ENCODE assay signal across 8 cellular contexts in genomic region chr2:37084797-37085196, GRCh38. TPM values are rescaled to one million over a fixed set of nuclear protein-coding genes. Genes with fewer than 3 reads are reported as not detected.
DNase-seq lines count a peak whose midpoint lies in the region; ATAC-seq, FAIRE-seq and TF ChIP-seq lines count a peak whose summit lies in the region.

No MANE protein-coding gene starts in this region.

- H3F3A ChIP-seq in SK-N-SH (replicated peaks; ENCODE audit: insufficient read depth): peaks cover 4% of the 10 kb centered on the region

- BruUV-seq in GM12878 (replicated peaks; lab: Mats Ljungman, UMichigan): TSS peak; percentile 80

- POLR2A ChIA-PET in SK-N-SH (lab: Yijun Ruan, JAX): no interaction called here
- POLR2A ChIA-PET in GM12878 (lab: Charles Lee): interaction anchor here (0.6 to 2.1 kb wide), 5 partner anchors 28 to 118 kb away, joined by 3 to 6 read pairs (median 3); partner anchors contain the start of gene STRN

- H3K27ac ChIP-seq in SK-N-SH (ENCODE audit: low read depth in 2 of 2, low read length in 1 of 2) (peak overlapping the region in 1 of 2 experiments; percentile 23; a peak in 2 of 4 replicates), GM12878 (ENCODE audit: control insufficient read depth, insufficient read depth) (peak overlapping the region; percentile 78), liver (ENCODE audit: low read depth in 1 of 2, low read length in 2 of 2) (peak overlapping the region; percentile 49 to 73), upper lobe of left lung (peak overlapping the region; percentile 78 to 84 (median 82))

- H3K27me3 ChIP-seq in SK-N-SH (ENCODE audit: insufficient read depth): no peaks in the 10 kb centered on the region
- no peaks in the 10 kb centered on the region for H3K27me3 ChIP-seq in GM12878 (replicated peaks in 1 of 2; ENCODE audit: control insufficient read depth in 2 of 2, insufficient read depth in 2 of 2, low read length in 1 of 2)
- no peaks in the 10 kb centered on the region for H3K27me3 ChIP-seq in liver (ENCODE audit: control insufficient read depth in 4 of 4, insufficient read depth in 4 of 4, low read length in 3 of 4)
- H3K27me3 ChIP-seq in upper lobe of left lung: no peaks in the 10 kb centered on the region

- peaks cover 43% of the 10 kb centered on the region for H3K79me2 ChIP-seq in SK-N-SH (ENCODE audit: insufficient read depth)
- peaks cover 41% of the 10 kb centered on the region for H3K79me2 ChIP-seq in GM12878 (ENCODE audit: control insufficient read depth, insufficient read depth, low read length)

- DNase-seq in SK-N-SH (no peak), GM12878 (ENCODE audit: low read depth, low spot score) (no peak), upper lobe of left lung (no peak), NAMALWA (ENCODE audit: low spot score) (no peak)

- ATAC-seq in SK-N-SH treated with all-trans-retinoic acid at 6 μM for 48 hours (no peak; the same call in 1 of the 3 replicates), GM12878 (peak; percentile 2; the same call in 1 of the 3 replicates), upper lobe of left lung (ENCODE audit: low FRiP score in 2 of 2) (no peak), GM21528 (IDR thresholded peaks at IDR 0.05; ENCODE audit: low FRiP score, unreplicated experiment) (no peak), HG03045 (IDR thresholded peaks at IDR 0.05; ENCODE audit: unreplicated experiment) (no peak)

- intact Hi-C loops in GM12878 (cut with micrococcal nuclease; ENCODE audit: unreplicated experiment): loop anchor here (2.0 to 5.0 kb wide), 2 partner anchors 72 to 117 kb away; partner anchors contain the start of gene STRN

- H2AFZ ChIP-seq in SK-N-SH (ENCODE audit: low read depth) (peak overlapping the region; percentile 90), GM12878 (ENCODE audit: control insufficient read depth, low read depth, low read length) (peak overlapping the region; percentile 97)

- TF ChIP-seq POLR2A in GM12878 (IDR thresholded peaks at IDR 0.05; ENCODE audit: low read depth, low read length): no peak
- no peak for TF ChIP-seq POLR2A in upper lobe of left lung (IDR thresholded peaks at IDR 0.05)

- no peak for TF ChIP-seq EP300 in SK-N-SH (IDR thresholded peaks at IDR 0.05; ENCODE audit: borderline replicate concordance in 1 of 2, low read depth in 1 of 2, low read length in 1 of 2)
- TF ChIP-seq EP300 in GM12878 (IDR thresholded peaks at IDR 0.05; ENCODE audit: borderline replicate concordance in 1 of 2, control insufficient read depth in 1 of 2, low read depth in 2 of 2, low read length in 2 of 2): no peak
- TF ChIP-seq EP300 in upper lobe of left lung (IDR thresholded peaks at IDR 0.05): no peak

- RAD21 ChIA-PET in GM12878 (lab: Charles Lee; ENCODE audit: unreplicated experiment): interaction anchor here (1.0 to 1.3 kb wide), 2 partner anchors 28 to 72 kb away, joined by 3 read pairs; no protein-coding TSS in a partner anchor

- no peaks in the 10 kb centered on the region for H3K9me2 ChIP-seq in SK-N-SH

- CTCF ChIA-PET in SK-N-SH (lab: Yijun Ruan, JAX): interaction anchor here (1.0 kb wide), 1 partner anchor 299 kb away, joined by 3 read pairs; no protein-coding TSS in a partner anchor
- CTCF ChIA-PET in GM12878 (lab: Yijun Ruan, JAX): interaction anchor here (1.2 to 1.3 kb wide), 2 partner anchors 8 to 121 kb away, joined by 3 to 4 read pairs; no protein-coding TSS in a partner anchor

- no peak for TF ChIP-seq CTCF in SK-N-SH (IDR thresholded peaks at IDR 0.05)
- no peak for TF ChIP-seq CTCF in GM12878 (IDR thresholded peaks at IDR 0.05 in 2 of 3, conservative IDR thresholded peaks at IDR 0.05 in 1 of 3; ENCODE audit: control insufficient read depth in 2 of 3, extremely low read depth in 1 of 3, insufficient read depth in 1 of 3, low read depth in 3 of 3, low read length in 3 of 3)
- no peak for TF ChIP-seq CTCF in liver (IDR thresholded peaks at IDR 0.05; ENCODE audit: low read depth, low read length, missing input control)
- TF ChIP-seq CTCF in upper lobe of left lung (IDR thresholded peaks at IDR 0.05): no peak

- H3K4me2 ChIP-seq in SK-N-SH (peak overlapping the region; percentile 87), GM12878 (ENCODE audit: control insufficient read depth, insufficient read depth) (peak overlapping the region; percentile 84)

- WGBS in SK-N-SH (ENCODE audit: low lambda C conversion rate): 2% methylated on average over 10 of the region's 10 CpGs
- 0% methylated on average over 10 of the region's 10 CpGs for WGBS in GM12878 (ENCODE audit: insufficient coverage, insufficient replicate concordance, low lambda C conversion rate, missing lambda C conversion rate)
- WGBS in liver: 2% methylated on average over 10 of the region's 10 CpGs
- WGBS in upper lobe of left lung, 2 donors: 3 to 4% methylated on average over 10 of the region's 10 CpGs

- H3K9me3 ChIP-seq in SK-N-SH (no peaks in the 10 kb centered on the region), GM12878 (replicated peaks; ENCODE audit: control insufficient read depth, insufficient read depth, low read length) (no peaks in the 10 kb centered on the region), liver (ENCODE audit: control insufficient read depth in 4 of 4, low read length in 3 of 4) (no peaks in the 10 kb centered on the region), upper lobe of left lung (no peaks in the 10 kb centered on the region)

- H3K4me3 ChIP-seq in SK-N-SH (ENCODE audit: low read depth in 2 of 2, low read length in 1 of 2) (peak overlapping the region; percentile 78 to 99), GM12878 (peak overlapping the region; percentile 87), liver (ENCODE audit: low read depth in 1 of 3, low read length in 3 of 3) (peak overlapping the region; percentile 87 to 96 (median 89)), upper lobe of left lung (peak overlapping the region; percentile 64 to 93 (median 74))

- H3K9ac ChIP-seq in SK-N-SH (peak overlapping the region; percentile 60), GM12878 (ENCODE audit: control insufficient read depth, insufficient read depth, low read length) (peak overlapping the region; percentile 57), liver (ENCODE audit: low read depth in 1 of 2, low read length in 2 of 2) (peak overlapping the region; percentile 46 to 77)

- peaks cover 16 to 17% of the 10 kb centered on the region in 2 experiments; a peak in 3 of 4 replicates for H3K4me1 ChIP-seq in SK-N-SH (ENCODE audit: control insufficient read depth in 1 of 2, insufficient read depth in 2 of 2, low read depth in 1 of 2, low read length in 1 of 2)
- peaks cover 23% of the 10 kb centered on the region for H3K4me1 ChIP-seq in GM12878 (ENCODE audit: control insufficient read depth, insufficient read depth, low read length)
- peaks cover 0 to 18% (median 15%) of the 10 kb centered on the region in 4 donors for H3K4me1 ChIP-seq in liver (ENCODE audit: control insufficient read depth in 4 of 4, insufficient read depth in 4 of 4, low read length in 3 of 4)
- H3K4me1 ChIP-seq in upper lobe of left lung: peaks cover 28 to 45% (median 35%) of the 10 kb centered on the region in 4 donors

- H4K20me1 ChIP-seq in SK-N-SH (ENCODE audit: insufficient read depth) (no peaks in the 10 kb centered on the region), GM12878 (ENCODE audit: control insufficient read depth, insufficient read depth) (no peaks in the 10 kb centered on the region)

- in situ Hi-C loops in GM12878 (cut with MboI): no loop called here

- TF ChIP-seq RAD21 in SK-N-SH (IDR thresholded peaks at IDR 0.05; ENCODE audit: low read length): no peak
- no peak for TF ChIP-seq RAD21 in GM12878 (IDR thresholded peaks at IDR 0.05; ENCODE audit: insufficient read depth, low read depth, low read length)
- no peak for TF ChIP-seq RAD21 in liver (IDR thresholded peaks at IDR 0.05)

- SMC1A ChIA-PET in GM12878 (lab: Charles Lee; ENCODE audit: uncharacterized antibody, unreplicated experiment): interaction anchor here (0.6 to 2.3 kb wide), 4 partner anchors 9 to 71 kb away, joined by 3 to 9 read pairs (median 6); no protein-coding TSS in a partner anchor

- H3K36me3 ChIP-seq in SK-N-SH (replicated peaks in 1 of 2; ENCODE audit: control insufficient read depth in 1 of 2, insufficient read depth in 2 of 2, low read length in 1 of 2) (peaks cover 21 to 27% of the 10 kb centered on the region in 2 experiments), GM12878 (ENCODE audit: control insufficient read depth in 2 of 2, insufficient read depth in 2 of 2, low read length in 1 of 2) (peaks cover 0 to 6% of the 10 kb centered on the region in 2 experiments; a peak in 3 of 4 replicates), liver (ENCODE audit: control insufficient read depth in 4 of 4, insufficient read depth in 3 of 4, low read depth in 1 of 4, low read length in 3 of 4) (peaks cover 0 to 7% (median 4%) of the 10 kb centered on the region in 4 donors), upper lobe of left lung (peaks cover 0 to 20% (median 6%) of the 10 kb centered on the region in 4 donors)

- FAIRE-seq in GM12878 (lab: Jason Lieb, UNC): no peak

RNA-seq across cellular contexts. Expression of gene GPATCH11, which starts 0.5 kb away (rescaled TPM):
- polyA plus RNA-seq in SK-N-SH (2012; rRNA removed) (2.9 and 4.0 TPM in 2 replicates), GM12878 (2011; rRNA removed) (15.6 and 25.2 TPM in 2 replicates), GM12878 (2014; fragmentation: Illumina TruSeq; extraction: Trizol) (30.4 and 38.6 TPM in 2 replicates), GM12878 (2014; fragmentation: Nextera tagmentation; extraction: Ambion mirVana) (10 to 100 TPM; 11.5 to 15.9 TPM), GM12878 (2014; rRNA removed) (14.6 and 16.3 TPM in 2 replicates), GM12878 (2016; fragmentation: Nextera tagmentation; extraction: Ambion mirVana) (10 to 100 TPM; 18.4 to 18.5 TPM), liver (1 to 10 TPM; 1.4 to 1.9 TPM)
- 5.5 and 6.2 TPM in 2 replicates for polyA plus RNA-seq in SK-N-SH (2012; cell fraction: cytosol; rRNA removed)
- 0.80 and 1.5 TPM in 2 replicates for polyA plus RNA-seq in SK-N-SH (2012; cell fraction: nucleus; rRNA removed)
- total RNA-seq in GM12878 (2013; cell fraction: nucleolus; rRNA removed): 11.5 and 15.2 TPM in 2 replicates
- total RNA-seq in GM12878 (2014; rRNA removed) (16.7 and 19.2 TPM in 2 replicates), GM12878 (2014; rRNA removed; fragmentation: Illumina TruSeq; extraction: Trizol) (28.5 and 31.8 TPM in 2 replicates), GM12878 (2021) (11.8 and 13.5 TPM in 2 replicates), liver (1 to 10 TPM; 4.9 to 7.3 TPM), upper lobe of left lung (10 to 100 TPM in 2 of 6 donors, 1 to 10 TPM in 4; 3.9 to 11.6 (median 8.3) TPM)
- polyA plus RNA-seq in GM12878 (2011; ENCODE audit: low read depth): 8.8 TPM
- polyA plus RNA-seq in GM12878 (2011; cell fraction: cytosol; rRNA removed): 5.7 TPM in 2 replicates
- polyA plus RNA-seq in GM12878 (2011; cell fraction: nucleus; rRNA removed): 3.6 and 4.7 TPM in 2 replicates
- polyA plus RNA-seq in GM12878 (2012): 12.7 and 14.8 TPM in 2 replicates
- 5.2 and 6.2 TPM in 2 replicates for polyA minus RNA-seq in GM12878 (2011; rRNA and poly(A)+ RNA removed)
- 3.6 and 3.7 TPM in 2 replicates for polyA minus RNA-seq in GM12878 (2011; cell fraction: cytosol; rRNA and poly(A)+ RNA removed)
- polyA minus RNA-seq in GM12878 (2011; cell fraction: nucleus; rRNA and poly(A)+ RNA removed): 1.6 and 3.1 TPM in 2 replicates

RNA-seq across cellular contexts. Expression of gene HEATR5B, which starts 0.6 kb away (rescaled TPM):
- polyA plus RNA-seq in SK-N-SH (2012; rRNA removed) (10.8 and 17.5 TPM in 2 replicates), GM12878 (2011; rRNA removed) (34.7 and 39.9 TPM in 2 replicates), GM12878 (2014; fragmentation: Illumina TruSeq; extraction: Trizol) (18.7 and 21.6 TPM in 2 replicates), GM12878 (2014; fragmentation: Nextera tagmentation; extraction: Ambion mirVana) (1 to 10 TPM; 4.1 to 7.7 TPM), GM12878 (2014; rRNA removed) (16.8 and 17.8 TPM in 2 replicates), GM12878 (2016; fragmentation: Nextera tagmentation; extraction: Ambion mirVana) (10 to 100 TPM; 13.7 to 16.4 TPM), liver (1 to 10 TPM; 4.1 to 6.9 TPM)
- polyA plus RNA-seq in SK-N-SH (2012; cell fraction: cytosol; rRNA removed): 7.8 and 9.0 TPM in 2 replicates
- 20.2 and 44.3 TPM in 2 replicates for polyA plus RNA-seq in SK-N-SH (2012; cell fraction: nucleus; rRNA removed)
- 100.0 and 102 TPM in 2 replicates for total RNA-seq in GM12878 (2013; cell fraction: nucleolus; rRNA removed)
- total RNA-seq in GM12878 (2014; rRNA removed) (21.8 and 24.3 TPM in 2 replicates), GM12878 (2014; rRNA removed; fragmentation: Illumina TruSeq; extraction: Trizol) (24.2 and 24.4 TPM in 2 replicates), GM12878 (2021) (16.6 and 18.5 TPM in 2 replicates), liver (10 to 100 TPM; 16.3 to 24.3 TPM), upper lobe of left lung (10 to 100 TPM; 24.3 to 52.4 (median 33.8) TPM)
- 9.2 TPM for polyA plus RNA-seq in GM12878 (2011; ENCODE audit: low read depth)
- 19.1 and 19.9 TPM in 2 replicates for polyA plus RNA-seq in GM12878 (2011; cell fraction: cytosol; rRNA removed)
- 42.5 and 43.6 TPM in 2 replicates for polyA plus RNA-seq in GM12878 (2011; cell fraction: nucleus; rRNA removed)
- polyA plus RNA-seq in GM12878 (2012): 10.0 and 11.0 TPM in 2 replicates
- polyA minus RNA-seq in GM12878 (2011; rRNA and poly(A)+ RNA removed): 47.6 and 55.7 TPM in 2 replicates
- polyA minus RNA-seq in GM12878 (2011; cell fraction: cytosol; rRNA and poly(A)+ RNA removed): 10.4 and 13.0 TPM in 2 replicates
- 27.9 and 42.7 TPM in 2 replicates for polyA minus RNA-seq in GM12878 (2011; cell fraction: nucleus; rRNA and poly(A)+ RNA removed)
